In the genomic region with DNA sequence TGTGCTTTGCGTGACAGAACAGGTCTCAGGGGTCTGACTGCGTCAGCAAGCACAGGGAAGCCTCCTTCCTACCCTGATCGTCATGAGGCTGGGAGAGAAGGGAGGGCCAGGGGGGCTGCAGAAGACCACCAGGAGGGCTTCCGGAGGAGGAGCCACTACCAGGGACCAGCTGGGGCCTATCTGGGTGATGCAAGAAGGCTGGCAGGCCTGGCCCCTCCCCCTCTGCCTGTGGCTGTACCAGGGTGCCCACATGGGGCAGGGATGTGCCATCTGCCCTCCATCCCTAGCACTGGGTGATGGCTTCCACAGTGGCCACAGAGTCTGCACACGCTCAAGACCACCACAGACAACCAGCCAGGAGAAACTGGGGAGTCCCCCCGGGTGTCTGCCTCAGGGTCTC, we compare ENCODE assay signal across 16 cellular contexts.
A peak's percentile ranks its signal among the peaks of the same experiment; 100 is the strongest.
DNase-seq lines count a peak whose midpoint lies in the region; ATAC-seq and TF ChIP-seq lines count a peak whose summit lies in the region.
"Had no signal": no experiment of that assay in that cellular context is flagged by ENCODE, and none has a peak within 500 bp of the region (broad histone marks: within the 10 kb centered on the region; RNA-seq: fewer than 3 reads in every experiment).

No MANE protein-coding gene starts in this region.

- H3K4me1 Mint-ChIP-seq in glutamatergic neuron (ENCODE audit: low read depth, unreplicated experiment) (no peaks in the 10 kb centered on the region), Caco-2 (ENCODE audit: low read depth, unreplicated experiment) (no peaks in the 10 kb centered on the region)

- POLR2A ChIA-PET in Caco-2 (lab: Charles Lee) = no interaction called here

- intact Hi-C loops in left ventricle myocardium superior (cut with micrococcal nuclease) = no loop called here
- intact Hi-C loops in cardiac septum (cut with DNase I) = no loop called here
- intact Hi-C loops in posterior vena cava (cut with DNase I) = no loop called here
- intact Hi-C loops in Caco-2 (cut with micrococcal nuclease; ENCODE audit: unreplicated experiment) = no loop called here

- H3K36me3 Mint-ChIP-seq in glutamatergic neuron (ENCODE audit: unreplicated experiment) = no peaks in the 10 kb centered on the region
- no peaks in the 10 kb centered on the region for H3K36me3 Mint-ChIP-seq in Caco-2 (ENCODE audit: insufficient read depth, unreplicated experiment)
- H3K36me3 Mint-ChIP-seq: CD4-positive, CD25-positive, alpha-beta regulatory T cell had no signal

- H3K27me3 ChIP-seq in Caco-2 (replicated peaks; ENCODE audit: control insufficient read depth, insufficient read depth, low read length) = no peaks in the 10 kb centered on the region

- ATAC-seq in left ventricle myocardium superior (no peak), GM18517 (IDR thresholded peaks at IDR 0.05; ENCODE audit: unreplicated experiment) (no peak), HG02973 (IDR thresholded peaks at IDR 0.05; ENCODE audit: unreplicated experiment) (no peak)
- ATAC-seq: GM12878 had no signal

- H3K9me3 ChIP-seq in Caco-2 = 0 out of 2 replicates have a peak, but pooled peaks cover 3% of the 10 kb centered on the region

- no peaks in the 10 kb centered on the region for H3K36me3 ChIP-seq in Caco-2 (ENCODE audit: control insufficient read depth, insufficient read depth, low read length)
- H3K36me3 ChIP-seq: BLaER1 treated with 17β-estradiol and CSF1 and Interleukin-3, amounts not matched to agents 10 nM and 100 nM had no signal

- CTCF ChIA-PET in Caco-2 (lab: Charles Lee) = no interaction called here

- no peak overlapping the region for H3K4me3 ChIP-seq in Caco-2 (ENCODE audit: low read depth, low read length)
- H3K4me3 ChIP-seq: BLaER1 treated with 17β-estradiol and CSF1 and Interleukin-3, amounts not matched to agents 10 nM and 100 nM; GM12878; GM23248 had no signal

- H3K27ac Mint-ChIP-seq in glutamatergic neuron (ENCODE audit: unreplicated experiment) (no peak overlapping the region), Caco-2 (ENCODE audit: unreplicated experiment) (no peak overlapping the region)
- H3K27ac Mint-ChIP-seq: CD4-positive, CD25-positive, alpha-beta regulatory T cell; IgD-negative memory B cell had no signal

- H3K9me3 Mint-ChIP-seq in glutamatergic neuron (ENCODE audit: unreplicated experiment) (peaks cover 2% of the 10 kb centered on the region), Caco-2 (ENCODE audit: unreplicated experiment) (peaks cover 9% of the 10 kb centered on the region)

- H3K4me3 Mint-ChIP-seq in glutamatergic neuron (ENCODE audit: unreplicated experiment) (no peak overlapping the region), Caco-2 (ENCODE audit: unreplicated experiment) (no peak overlapping the region)

- no peak for TF ChIP-seq CTCF in glutamatergic neuron (IDR thresholded peaks at IDR 0.05; ENCODE audit: partially characterized antibody, unreplicated experiment)
- no peak for TF ChIP-seq CTCF in Caco-2 (IDR thresholded peaks at IDR 0.05; ENCODE audit: insufficient read depth in 1 of 2, low read depth in 1 of 2, low read length in 1 of 2, severe bottlenecking in 1 of 2, unreplicated experiment in 1 of 2)

- BruUV-seq in Caco-2 (replicated peaks; lab: Mats Ljungman, UMichigan) = no TSS peak

- DNase-seq in left ventricle myocardium superior = peak; percentile 14
- DNase-seq in cardiac septum (ENCODE audit: low spot score) = no peak
- peak; percentile 10 for DNase-seq in glutamatergic neuron
- peak; percentile 64 for DNase-seq in posterior vena cava (ENCODE audit: low spot score)
- DNase-seq in Caco-2 = no peak
- DNase-seq: ACHN, Calu3, DMS79, GM23248, H7 had no signal

- H3K27me3 Mint-ChIP-seq in glutamatergic neuron (ENCODE audit: unreplicated experiment) (peaks cover 3% of the 10 kb centered on the region), Caco-2 (ENCODE audit: insufficient read depth, unreplicated experiment) (peaks cover 13% of the 10 kb centered on the region)

- H3K4me1 ChIP-seq in Caco-2 = no peaks in the 10 kb centered on the region

Comparison
In these comparisons a context has a peak if more than half of its experiments do, and no peak if none do; other contexts are left out.
1. DNase-seq: peak in left ventricle myocardium superior (single experiment), glutamatergic neuron (single experiment) and posterior vena cava (single experiment); none in cardiac septum (single experiment) and Caco-2 (0 of 2).